ENCODE assay signal across 2 cellular contexts in the genomic region with DNA sequence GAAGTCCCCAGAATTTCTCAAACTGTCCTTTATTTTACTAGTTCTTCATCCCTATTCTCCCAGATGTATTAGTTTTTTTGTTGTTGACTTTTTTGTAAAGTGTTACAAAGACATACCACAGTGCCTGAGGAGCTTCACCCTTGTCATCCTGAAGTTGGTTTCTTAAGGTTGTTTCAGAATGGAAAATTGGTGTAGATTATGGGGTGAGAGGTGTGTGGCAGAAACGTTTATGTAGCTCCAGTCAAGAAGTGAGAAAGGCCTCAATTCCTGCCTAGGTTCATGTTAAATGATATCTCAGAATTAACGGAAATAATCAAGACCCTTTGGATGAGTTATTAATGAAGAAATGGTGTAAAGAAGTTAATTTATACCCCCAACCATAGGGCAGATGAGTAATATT.
TF ChIP-seq lines count a peak whose summit lies in the region.

No MANE protein-coding gene starts in this region.

TF ChIP-seq in HCT116, 20 proteins besides CTCF, POLR2A, EP300 and RAD21 (continued from another document):
- TF ChIP-seq CEBPB (IDR thresholded peaks at IDR 0.05; ENCODE audit: low read depth), result no peak
- TF ChIP-seq SP1 (IDR thresholded peaks at IDR 0.05; ENCODE audit: low read depth), result no peak
- no peak for TF ChIP-seq JUND (IDR thresholded peaks at IDR 0.05)
- TF ChIP-seq, protein P1, sequence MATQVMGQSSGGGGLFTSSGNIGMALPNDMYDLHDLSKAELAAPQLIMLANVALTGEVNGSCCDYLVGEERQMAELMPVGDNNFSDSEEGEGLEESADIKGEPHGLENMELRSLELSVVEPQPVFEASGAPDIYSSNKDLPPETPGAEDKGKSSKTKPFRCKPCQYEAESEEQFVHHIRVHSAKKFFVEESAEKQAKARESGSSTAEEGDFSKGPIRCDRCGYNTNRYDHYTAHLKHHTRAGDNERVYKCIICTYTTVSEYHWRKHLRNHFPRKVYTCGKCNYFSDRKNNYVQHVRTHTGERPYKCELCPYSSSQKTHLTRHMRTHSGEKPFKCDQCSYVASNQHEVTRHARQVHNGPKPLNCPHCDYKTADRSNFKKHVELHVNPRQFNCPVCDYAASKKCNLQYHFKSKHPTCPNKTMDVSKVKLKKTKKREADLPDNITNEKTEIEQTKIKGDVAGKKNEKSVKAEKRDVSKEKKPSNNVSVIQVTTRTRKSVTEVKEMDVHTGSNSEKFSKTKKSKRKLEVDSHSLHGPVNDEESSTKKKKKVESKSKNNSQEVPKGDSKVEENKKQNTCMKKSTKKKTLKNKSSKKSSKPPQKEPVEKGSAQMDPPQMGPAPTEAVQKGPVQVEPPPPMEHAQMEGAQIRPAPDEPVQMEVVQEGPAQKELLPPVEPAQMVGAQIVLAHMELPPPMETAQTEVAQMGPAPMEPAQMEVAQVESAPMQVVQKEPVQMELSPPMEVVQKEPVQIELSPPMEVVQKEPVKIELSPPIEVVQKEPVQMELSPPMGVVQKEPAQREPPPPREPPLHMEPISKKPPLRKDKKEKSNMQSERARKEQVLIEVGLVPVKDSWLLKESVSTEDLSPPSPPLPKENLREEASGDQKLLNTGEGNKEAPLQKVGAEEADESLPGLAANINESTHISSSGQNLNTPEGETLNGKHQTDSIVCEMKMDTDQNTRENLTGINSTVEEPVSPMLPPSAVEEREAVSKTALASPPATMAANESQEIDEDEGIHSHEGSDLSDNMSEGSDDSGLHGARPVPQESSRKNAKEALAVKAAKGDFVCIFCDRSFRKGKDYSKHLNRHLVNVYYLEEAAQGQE (IDR thresholded peaks at IDR 0.05; ENCODE audit: low read depth), result no peak
- no peak for TF ChIP-seq ELF1 (IDR thresholded peaks at IDR 0.05; ENCODE audit: borderline replicate concordance, low read depth)
- TF ChIP-seq, protein P2, sequence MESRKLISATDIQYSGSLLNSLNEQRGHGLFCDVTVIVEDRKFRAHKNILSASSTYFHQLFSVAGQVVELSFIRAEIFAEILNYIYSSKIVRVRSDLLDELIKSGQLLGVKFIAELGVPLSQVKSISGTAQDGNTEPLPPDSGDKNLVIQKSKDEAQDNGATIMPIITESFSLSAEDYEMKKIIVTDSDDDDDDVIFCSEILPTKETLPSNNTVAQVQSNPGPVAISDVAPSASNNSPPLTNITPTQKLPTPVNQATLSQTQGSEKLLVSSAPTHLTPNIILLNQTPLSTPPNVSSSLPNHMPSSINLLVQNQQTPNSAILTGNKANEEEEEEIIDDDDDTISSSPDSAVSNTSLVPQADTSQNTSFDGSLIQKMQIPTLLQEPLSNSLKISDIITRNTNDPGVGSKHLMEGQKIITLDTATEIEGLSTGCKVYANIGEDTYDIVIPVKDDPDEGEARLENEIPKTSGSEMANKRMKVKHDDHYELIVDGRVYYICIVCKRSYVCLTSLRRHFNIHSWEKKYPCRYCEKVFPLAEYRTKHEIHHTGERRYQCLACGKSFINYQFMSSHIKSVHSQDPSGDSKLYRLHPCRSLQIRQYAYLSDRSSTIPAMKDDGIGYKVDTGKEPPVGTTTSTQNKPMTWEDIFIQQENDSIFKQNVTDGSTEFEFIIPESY (IDR thresholded peaks at IDR 0.05; ENCODE audit: extremely low read depth, insufficient replicate concordance, low read length), result no peak
- TF ChIP-seq ZFX (IDR thresholded peaks at IDR 0.05), result no peak
- TF ChIP-seq SRF (IDR thresholded peaks at IDR 0.05; ENCODE audit: low read depth), result no peak
- TF ChIP-seq SIN3A (IDR thresholded peaks at IDR 0.05; ENCODE audit: low read depth), result no peak
- no peak for TF ChIP-seq POLR2AphosphoS5 (IDR thresholded peaks at IDR 0.05; ENCODE audit: low read depth, low read length)
- no peak for TF ChIP-seq EZH2phosphoT487 (IDR thresholded peaks at IDR 0.05; ENCODE audit: borderline replicate concordance)
- TF ChIP-seq EZH2 (IDR thresholded peaks at IDR 0.05), result no peak
- TF ChIP-seq, protein P3, sequence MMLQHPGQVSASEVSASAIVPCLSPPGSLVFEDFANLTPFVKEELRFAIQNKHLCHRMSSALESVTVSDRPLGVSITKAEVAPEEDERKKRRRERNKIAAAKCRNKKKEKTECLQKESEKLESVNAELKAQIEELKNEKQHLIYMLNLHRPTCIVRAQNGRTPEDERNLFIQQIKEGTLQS (IDR thresholded peaks at IDR 0.05), result no peak

TF ChIP-seq in SK-N-SH, 30 proteins besides CTCF, POLR2A, EP300 and RAD21 (continued from another document):
- TF ChIP-seq, protein P4, sequence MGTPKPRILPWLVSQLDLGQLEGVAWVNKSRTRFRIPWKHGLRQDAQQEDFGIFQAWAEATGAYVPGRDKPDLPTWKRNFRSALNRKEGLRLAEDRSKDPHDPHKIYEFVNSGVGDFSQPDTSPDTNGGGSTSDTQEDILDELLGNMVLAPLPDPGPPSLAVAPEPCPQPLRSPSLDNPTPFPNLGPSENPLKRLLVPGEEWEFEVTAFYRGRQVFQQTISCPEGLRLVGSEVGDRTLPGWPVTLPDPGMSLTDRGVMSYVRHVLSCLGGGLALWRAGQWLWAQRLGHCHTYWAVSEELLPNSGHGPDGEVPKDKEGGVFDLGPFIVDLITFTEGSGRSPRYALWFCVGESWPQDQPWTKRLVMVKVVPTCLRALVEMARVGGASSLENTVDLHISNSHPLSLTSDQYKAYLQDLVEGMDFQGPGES (IDR thresholded peaks at IDR 0.05; ENCODE audit: low read depth, low read length), result no peak
- TF ChIP-seq, protein P5, sequence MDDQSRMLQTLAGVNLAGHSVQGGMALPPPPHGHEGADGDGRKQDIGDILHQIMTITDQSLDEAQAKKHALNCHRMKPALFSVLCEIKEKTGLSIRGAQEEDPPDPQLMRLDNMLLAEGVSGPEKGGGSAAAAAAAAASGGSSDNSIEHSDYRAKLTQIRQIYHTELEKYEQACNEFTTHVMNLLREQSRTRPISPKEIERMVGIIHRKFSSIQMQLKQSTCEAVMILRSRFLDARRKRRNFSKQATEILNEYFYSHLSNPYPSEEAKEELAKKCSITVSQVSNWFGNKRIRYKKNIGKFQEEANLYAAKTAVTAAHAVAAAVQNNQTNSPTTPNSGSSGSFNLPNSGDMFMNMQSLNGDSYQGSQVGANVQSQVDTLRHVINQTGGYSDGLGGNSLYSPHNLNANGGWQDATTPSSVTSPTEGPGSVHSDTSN (IDR thresholded peaks at IDR 0.05), result no peak
- TF ChIP-seq GABPA (IDR thresholded peaks at IDR 0.05; ENCODE audit: low read depth), result no peak
- no peak for TF ChIP-seq FOSL2 (IDR thresholded peaks at IDR 0.05; ENCODE audit: borderline replicate concordance, low read depth)
- no peak for TF ChIP-seq SIN3A (IDR thresholded peaks at IDR 0.05; ENCODE audit: borderline replicate concordance, low read depth, low read length)
- no peak for TF ChIP-seq TEAD4 (IDR thresholded peaks at IDR 0.05; ENCODE audit: borderline replicate concordance, insufficient read depth)
- TF ChIP-seq RCOR1 (IDR thresholded peaks at IDR 0.05; ENCODE audit: low read length), result no peak
- no peak for TF ChIP-seq NRF1 (IDR thresholded peaks at IDR 0.05; ENCODE audit: low read depth, low read length)
- TF ChIP-seq GATA2 (CRISPR knock-in tag; IDR thresholded peaks at IDR 0.05), result no peak
